ENCODE assay signal across 8 cellular contexts in genomic region chr1:48061162-48062136, GRCh38.
DNase-seq lines count a peak whose midpoint lies in the region; ATAC-seq and TF ChIP-seq lines count a peak whose summit lies in the region.

No MANE protein-coding gene starts in this region.

- DNase-seq in DMS153 treated with DMSO at 0.1 percent for 48 hours (lab: John Stamatoyannopoulos, UW; ENCODE audit: unreplicated experiment) (peak; percentile 71), HPDE6-E6E7 (ENCODE audit: extremely low spot score) (peak; percentile 14), NT2/D1 (ENCODE audit: low read depth, low spot score) (peak; percentile 86), chondrocyte (ENCODE audit: low spot score) (no peak), left lung (no peak), uterus (peak in 1 of 2 donors; percentile 26), mesenteric fat pad (ENCODE audit: low spot score) (no peak)

- no peak overlapping the region for H3K4me3 Mint-ChIP-seq in chondrocyte (ENCODE audit: unreplicated experiment)

- peaks cover under 1% of the 10 kb centered on the region for H3K4me1 Mint-ChIP-seq in chondrocyte (ENCODE audit: low read depth)

- intact Hi-C loops in left lung (cut with DNase I) (no loop called here), uterus (cut with DNase I; ENCODE audit: low total_unique reads) (no loop called here)

- H3K9me3 ChIP-seq in NT2/D1 (ENCODE audit: insufficient read depth, low read length) (no peaks in the 10 kb centered on the region), left lung (no peaks in the 10 kb centered on the region), uterus (no peaks in the 10 kb centered on the region)

- peaks cover 30% of the 10 kb centered on the region for H3K27me3 Mint-ChIP-seq in chondrocyte (ENCODE audit: low read depth)

- H3K9ac ChIP-seq in NT2/D1 (ENCODE audit: insufficient read length, low read depth), result no peak overlapping the region

- H3K36me3 ChIP-seq in NT2/D1 (ENCODE audit: insufficient read depth, insufficient read length, low read length) (no peaks in the 10 kb centered on the region), left lung (no peaks in the 10 kb centered on the region), uterus (no peaks in the 10 kb centered on the region)

- no peaks in the 10 kb centered on the region for H3K36me3 Mint-ChIP-seq in chondrocyte (ENCODE audit: low read depth)

- H3K9me3 Mint-ChIP-seq in chondrocyte (ENCODE audit: low read depth), result no peaks in the 10 kb centered on the region

- no peak overlapping the region for H3K4me3 ChIP-seq in NT2/D1 (ENCODE audit: insufficient read length, low read depth)
- no peak overlapping the region for H3K4me3 ChIP-seq in left lung
- H3K4me3 ChIP-seq in uterus, result no peak overlapping the region

- no peaks in the 10 kb centered on the region for H3K4me1 ChIP-seq in NT2/D1 (ENCODE audit: insufficient read depth, insufficient read length)
- peaks cover 0 to 5% of the 10 kb centered on the region in 2 donors for H3K4me1 ChIP-seq in left lung
- H3K4me1 ChIP-seq in uterus, result no peaks in the 10 kb centered on the region

- no peak overlapping the region for H3K27ac Mint-ChIP-seq in chondrocyte (ENCODE audit: unreplicated experiment)

- peak; percentile 88 for TF ChIP-seq CTCF in chondrocyte (IDR thresholded peaks at IDR 0.05)
- peak; percentile 52 to 53 for TF ChIP-seq CTCF in left lung (IDR thresholded peaks at IDR 0.05)
- peak; percentile 20 to 66 (median 46) for TF ChIP-seq CTCF in uterus (IDR thresholded peaks at IDR 0.05)

- TF ChIP-seq POLR2A in uterus (IDR thresholded peaks at IDR 0.05), result no peak

- no peak overlapping the region for H3K27ac ChIP-seq in left lung
- no peak overlapping the region for H3K27ac ChIP-seq in uterus

- ATAC-seq in GM19397 (IDR thresholded peaks at IDR 0.05; ENCODE audit: unreplicated experiment) (peak; percentile 75), left lung (peak; percentile 86)

- peaks cover 35% of the 10 kb centered on the region for H3K27me3 ChIP-seq in NT2/D1 (ENCODE audit: insufficient read depth, insufficient read length)
- H3K27me3 ChIP-seq in left lung, result no peaks in the 10 kb centered on the region
- no peaks in the 10 kb centered on the region for H3K27me3 ChIP-seq in uterus

Comparison
In these comparisons a context has a peak if more than half of its experiments do, and no peak if none do; other contexts are left out.
1. DNase-seq: peak in DMS153 treated with DMSO at 0.1 percent for 48 hours (single experiment), HPDE6-E6E7 (single experiment) and NT2/D1 (single experiment); none in chondrocyte (single experiment), left lung (0 of 2) and mesenteric fat pad (single experiment).
2. Peak in every context shown above with its lines, with median percentiles within 50 percentile points of each other: CTCF ChIP-seq.